ENCODE assay signal across 8 cellular contexts in the genomic region with DNA sequence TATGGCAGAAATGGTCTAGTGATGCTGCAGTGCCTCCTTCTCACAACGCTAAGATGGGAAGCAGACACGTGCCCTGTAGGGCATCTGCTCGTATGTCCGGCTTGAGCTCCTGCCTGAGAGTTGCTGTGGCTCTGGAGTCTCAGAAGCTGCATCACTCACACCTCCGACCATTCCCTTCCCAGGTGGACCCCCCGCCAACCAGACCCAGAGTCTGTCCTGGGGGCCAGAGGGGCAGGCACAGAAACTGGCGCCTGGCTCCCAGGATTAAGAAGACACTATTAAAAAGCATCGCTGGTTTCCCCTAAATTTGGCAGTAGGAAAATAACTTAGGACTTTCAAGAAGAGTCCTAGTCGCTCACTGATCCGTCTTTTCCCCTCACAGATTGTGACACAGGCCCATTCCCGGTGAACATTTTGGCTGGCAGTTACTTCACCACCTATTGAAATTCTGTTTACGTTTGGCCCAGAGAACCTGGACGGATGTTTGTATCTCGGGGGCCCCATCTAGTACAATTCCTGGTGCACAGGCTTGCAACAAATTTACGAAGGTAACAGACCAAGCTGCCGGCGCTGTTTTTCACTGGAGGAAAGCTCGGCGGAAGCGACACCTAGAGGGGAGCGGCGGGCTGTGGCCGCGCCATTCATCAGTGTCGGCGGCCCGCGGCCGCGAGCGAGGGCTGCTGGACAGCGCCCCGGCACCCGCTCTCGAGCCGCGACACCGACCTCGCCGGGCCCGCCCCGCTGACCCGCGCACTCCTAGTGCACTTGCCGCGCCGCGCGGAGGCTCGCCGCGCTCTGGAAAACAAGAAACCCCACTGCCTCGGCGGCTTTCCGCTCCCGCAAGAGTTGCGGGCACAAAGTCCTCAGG. TPM values are rescaled to one million over a fixed set of nuclear protein-coding genes. Genes with fewer than 3 reads are reported as not detected.
A peak's percentile ranks its signal among the peaks of the same experiment; 100 is the strongest.
DNase-seq lines count a peak whose midpoint lies in the region; ATAC-seq and TF ChIP-seq lines count a peak whose summit lies in the region.

No MANE protein-coding gene starts in this region.

- TF ChIP-seq RAD21 in neural cell (conservative IDR thresholded peaks at IDR 0.05): peak; percentile 83

- H3K27me3 ChIP-seq in foreskin keratinocyte: peaks cover 89% of the 10 kb centered on the region
- peaks cover 67% of the 10 kb centered on the region for H3K27me3 ChIP-seq in neural cell (ENCODE audit: insufficient read depth, low read depth, low read length)

- H3K27ac ChIP-seq in foreskin keratinocyte: no peak overlapping the region
- H3K27ac ChIP-seq in neural cell (ENCODE audit: low read length): no peak overlapping the region

- H4K20me1 ChIP-seq in neural cell (ENCODE audit: insufficient read depth): no peaks in the 10 kb centered on the region

- no peaks in the 10 kb centered on the region for H3F3A ChIP-seq in neural cell (ENCODE audit: insufficient read depth, low read length, poor library complexity, severe bottlenecking)

- peak; percentile 68 for TF ChIP-seq CTCF in foreskin keratinocyte (conservative IDR thresholded peaks at IDR 0.05)
- peak; percentile 88 for TF ChIP-seq CTCF in neural cell (IDR thresholded peaks at IDR 0.05; ENCODE audit: poor library complexity, severe bottlenecking)

- no peaks in the 10 kb centered on the region for H3K79me2 ChIP-seq in neural cell (replicated peaks; ENCODE audit: insufficient read depth, low read length)

- no peak overlapping the region for H2AFZ ChIP-seq in neural cell (ENCODE audit: low read depth, low read length)

- H3K9me2 ChIP-seq in neural cell (ENCODE audit: insufficient read depth, low read length): no peaks in the 10 kb centered on the region

- H3K9ac ChIP-seq in neural cell (ENCODE audit: low read length): peak overlapping the region; percentile 59

- H3K4me3 ChIP-seq in neural cell (ENCODE audit: low read length): peak overlapping the region; percentile 75

- no peaks in the 10 kb centered on the region for H3K4me1 ChIP-seq in foreskin keratinocyte

- H3K9me3 ChIP-seq in neural cell (ENCODE audit: low read length): no peaks in the 10 kb centered on the region

- peak overlapping the region; percentile 63 for H3K4me2 ChIP-seq in neural cell (ENCODE audit: low read length)

- no peak for TF ChIP-seq EP300 in neural cell (conservative IDR thresholded peaks at IDR 0.05; ENCODE audit: poor library complexity, severe bottlenecking)

- ATAC-seq in foreskin keratinocyte (peak; percentile 70), HG03378 (IDR thresholded peaks at IDR 0.05; ENCODE audit: unreplicated experiment) (no peak), HG02763 (IDR thresholded peaks at IDR 0.05; ENCODE audit: unreplicated experiment) (no peak)

- DNase-seq in NCI-H1105 treated with DMSO at 0.1 percent for 48 hours (lab: John Stamatoyannopoulos, UW) (peak; percentile 25), NCI-H1105 (lab: John Stamatoyannopoulos, UW) (no peak), NCI-H146 treated with DMSO at 0.1 percent for 48 hours (lab: John Stamatoyannopoulos, UW; ENCODE audit: unreplicated experiment) (peak; percentile 13), foreskin keratinocyte (peak; percentile 12 to 18)
- peak; percentile 62 to 65 for DNase-seq in activated T-cell treated with anti-CD3 and anti-CD28 coated beads, Interleukin-2, amount 50 U/mL, for 48 hours

- H3K36me3 ChIP-seq in neural cell (ENCODE audit: insufficient read depth, low read length): no peaks in the 10 kb centered on the region

TF ChIP-seq in neural cell, 6 proteins besides CTCF, POLR2A, EP300 and RAD21:
- TF ChIP-seq TAF1 (IDR thresholded peaks at IDR 0.05; ENCODE audit: low read depth) (no peak), EZH2 (IDR thresholded peaks at IDR 0.05; ENCODE audit: borderline replicate concordance, insufficient read depth, low read length, poor library complexity, severe bottlenecking) (no peak), SMC3 (conservative IDR thresholded peaks at IDR 0.05; ENCODE audit: poor library complexity) (peak; percentile 87), POLR2AphosphoS5 (IDR thresholded peaks at IDR 0.05) (no peak), MXI1 (conservative IDR thresholded peaks at IDR 0.05; ENCODE audit: poor library complexity, severe bottlenecking) (peak; percentile 39)
- TF ChIP-seq, protein P1, sequence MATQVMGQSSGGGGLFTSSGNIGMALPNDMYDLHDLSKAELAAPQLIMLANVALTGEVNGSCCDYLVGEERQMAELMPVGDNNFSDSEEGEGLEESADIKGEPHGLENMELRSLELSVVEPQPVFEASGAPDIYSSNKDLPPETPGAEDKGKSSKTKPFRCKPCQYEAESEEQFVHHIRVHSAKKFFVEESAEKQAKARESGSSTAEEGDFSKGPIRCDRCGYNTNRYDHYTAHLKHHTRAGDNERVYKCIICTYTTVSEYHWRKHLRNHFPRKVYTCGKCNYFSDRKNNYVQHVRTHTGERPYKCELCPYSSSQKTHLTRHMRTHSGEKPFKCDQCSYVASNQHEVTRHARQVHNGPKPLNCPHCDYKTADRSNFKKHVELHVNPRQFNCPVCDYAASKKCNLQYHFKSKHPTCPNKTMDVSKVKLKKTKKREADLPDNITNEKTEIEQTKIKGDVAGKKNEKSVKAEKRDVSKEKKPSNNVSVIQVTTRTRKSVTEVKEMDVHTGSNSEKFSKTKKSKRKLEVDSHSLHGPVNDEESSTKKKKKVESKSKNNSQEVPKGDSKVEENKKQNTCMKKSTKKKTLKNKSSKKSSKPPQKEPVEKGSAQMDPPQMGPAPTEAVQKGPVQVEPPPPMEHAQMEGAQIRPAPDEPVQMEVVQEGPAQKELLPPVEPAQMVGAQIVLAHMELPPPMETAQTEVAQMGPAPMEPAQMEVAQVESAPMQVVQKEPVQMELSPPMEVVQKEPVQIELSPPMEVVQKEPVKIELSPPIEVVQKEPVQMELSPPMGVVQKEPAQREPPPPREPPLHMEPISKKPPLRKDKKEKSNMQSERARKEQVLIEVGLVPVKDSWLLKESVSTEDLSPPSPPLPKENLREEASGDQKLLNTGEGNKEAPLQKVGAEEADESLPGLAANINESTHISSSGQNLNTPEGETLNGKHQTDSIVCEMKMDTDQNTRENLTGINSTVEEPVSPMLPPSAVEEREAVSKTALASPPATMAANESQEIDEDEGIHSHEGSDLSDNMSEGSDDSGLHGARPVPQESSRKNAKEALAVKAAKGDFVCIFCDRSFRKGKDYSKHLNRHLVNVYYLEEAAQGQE (IDR thresholded peaks at IDR 0.05; ENCODE audit: borderline replicate concordance): no peak

RNA-seq across cellular contexts. Expression of gene FSTL4, which starts 1.6 kb away (rescaled TPM):
- total RNA-seq in foreskin keratinocyte: 0.39 and 0.44 TPM in 2 replicates
- polyA plus RNA-seq in foreskin keratinocyte (0.29 and 0.59 TPM in 2 replicates), neural cell (0.57 and 1.6 TPM in 2 replicates)
- 4.1 and 4.5 TPM in 2 replicates for polyA minus RNA-seq in neural cell
